ENCODE assay signal across 1 cellular context in the genomic region with DNA sequence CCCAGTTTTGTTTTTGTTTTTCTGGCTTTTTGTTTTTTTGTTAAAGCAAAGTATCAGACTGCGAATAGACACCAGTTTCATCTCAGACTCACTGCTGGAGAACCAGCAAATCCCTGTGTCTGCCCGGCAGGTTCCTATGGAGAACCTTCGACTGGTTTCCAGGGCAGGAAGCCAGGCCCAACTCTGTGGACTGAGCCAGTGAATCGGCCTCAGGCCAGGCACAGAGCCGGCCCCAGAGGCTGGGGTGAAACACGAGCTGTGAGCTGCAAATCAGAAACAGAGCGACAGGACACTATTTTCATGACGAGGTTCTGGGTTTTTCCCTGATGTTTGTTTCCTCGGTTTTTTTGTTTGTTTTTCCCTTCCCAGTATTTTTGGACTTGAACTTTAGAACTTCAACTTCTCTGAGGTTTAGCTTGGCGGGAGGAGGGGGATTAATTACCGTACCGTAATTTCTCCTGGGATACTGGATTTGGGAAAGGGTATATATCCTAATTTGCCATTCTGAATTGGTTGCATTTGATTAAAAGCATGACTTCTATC.
A peak's percentile ranks its signal among the peaks of the same experiment; 100 is the strongest.
TF ChIP-seq lines count a peak whose summit lies in the region.

No MANE protein-coding gene starts in this region.

TF ChIP-seq in K562, 482 proteins besides CTCF, POLR2A, EP300 and RAD21 (continued from another document):
- TF ChIP-seq CHD7 (IDR thresholded peaks at IDR 0.05; ENCODE audit: low read depth, low read length) (no peak), FOXJ2 (tag; IDR thresholded peaks at IDR 0.05) (0 out of 2 replicates have a peak, but pooled peaks have one; percentile 42), ZBTB33 (CRISPR knock-in tag; IDR thresholded peaks at IDR 0.05) (0 out of 2 replicates have a peak, but pooled peaks have one; percentile 32), ZNF12 (CRISPR knock-in tag; IDR thresholded peaks at IDR 0.05) (no peak), ZNF76 (CRISPR knock-in tag; IDR thresholded peaks at IDR 0.05; ENCODE audit: borderline replicate concordance) (no peak), SIN3A (IDR thresholded peaks at IDR 0.05; ENCODE audit: borderline replicate concordance in 2 of 2, control insufficient read depth in 1 of 2, low read depth in 2 of 2, low read length in 2 of 2) (no peak), SRSF3 (IDR thresholded peaks at IDR 0.05; ENCODE audit: insufficient read depth, low read length) (no peak), OTX1 (CRISPR knock-in tag; IDR thresholded peaks at IDR 0.05) (no peak), ZBTB34 (CRISPR knock-in tag; IDR thresholded peaks at IDR 0.05) (no peak), RBBP5 (IDR thresholded peaks at IDR 0.05; ENCODE audit: borderline replicate concordance, insufficient read depth, low read length, poor library complexity, severe bottlenecking) (no peak), ARNT (IDR thresholded peaks at IDR 0.05) (no peak), ZNF586 (CRISPR knock-in tag; conservative IDR thresholded peaks at IDR 0.05) (no peak)
- TF ChIP-seq, protein P1, sequence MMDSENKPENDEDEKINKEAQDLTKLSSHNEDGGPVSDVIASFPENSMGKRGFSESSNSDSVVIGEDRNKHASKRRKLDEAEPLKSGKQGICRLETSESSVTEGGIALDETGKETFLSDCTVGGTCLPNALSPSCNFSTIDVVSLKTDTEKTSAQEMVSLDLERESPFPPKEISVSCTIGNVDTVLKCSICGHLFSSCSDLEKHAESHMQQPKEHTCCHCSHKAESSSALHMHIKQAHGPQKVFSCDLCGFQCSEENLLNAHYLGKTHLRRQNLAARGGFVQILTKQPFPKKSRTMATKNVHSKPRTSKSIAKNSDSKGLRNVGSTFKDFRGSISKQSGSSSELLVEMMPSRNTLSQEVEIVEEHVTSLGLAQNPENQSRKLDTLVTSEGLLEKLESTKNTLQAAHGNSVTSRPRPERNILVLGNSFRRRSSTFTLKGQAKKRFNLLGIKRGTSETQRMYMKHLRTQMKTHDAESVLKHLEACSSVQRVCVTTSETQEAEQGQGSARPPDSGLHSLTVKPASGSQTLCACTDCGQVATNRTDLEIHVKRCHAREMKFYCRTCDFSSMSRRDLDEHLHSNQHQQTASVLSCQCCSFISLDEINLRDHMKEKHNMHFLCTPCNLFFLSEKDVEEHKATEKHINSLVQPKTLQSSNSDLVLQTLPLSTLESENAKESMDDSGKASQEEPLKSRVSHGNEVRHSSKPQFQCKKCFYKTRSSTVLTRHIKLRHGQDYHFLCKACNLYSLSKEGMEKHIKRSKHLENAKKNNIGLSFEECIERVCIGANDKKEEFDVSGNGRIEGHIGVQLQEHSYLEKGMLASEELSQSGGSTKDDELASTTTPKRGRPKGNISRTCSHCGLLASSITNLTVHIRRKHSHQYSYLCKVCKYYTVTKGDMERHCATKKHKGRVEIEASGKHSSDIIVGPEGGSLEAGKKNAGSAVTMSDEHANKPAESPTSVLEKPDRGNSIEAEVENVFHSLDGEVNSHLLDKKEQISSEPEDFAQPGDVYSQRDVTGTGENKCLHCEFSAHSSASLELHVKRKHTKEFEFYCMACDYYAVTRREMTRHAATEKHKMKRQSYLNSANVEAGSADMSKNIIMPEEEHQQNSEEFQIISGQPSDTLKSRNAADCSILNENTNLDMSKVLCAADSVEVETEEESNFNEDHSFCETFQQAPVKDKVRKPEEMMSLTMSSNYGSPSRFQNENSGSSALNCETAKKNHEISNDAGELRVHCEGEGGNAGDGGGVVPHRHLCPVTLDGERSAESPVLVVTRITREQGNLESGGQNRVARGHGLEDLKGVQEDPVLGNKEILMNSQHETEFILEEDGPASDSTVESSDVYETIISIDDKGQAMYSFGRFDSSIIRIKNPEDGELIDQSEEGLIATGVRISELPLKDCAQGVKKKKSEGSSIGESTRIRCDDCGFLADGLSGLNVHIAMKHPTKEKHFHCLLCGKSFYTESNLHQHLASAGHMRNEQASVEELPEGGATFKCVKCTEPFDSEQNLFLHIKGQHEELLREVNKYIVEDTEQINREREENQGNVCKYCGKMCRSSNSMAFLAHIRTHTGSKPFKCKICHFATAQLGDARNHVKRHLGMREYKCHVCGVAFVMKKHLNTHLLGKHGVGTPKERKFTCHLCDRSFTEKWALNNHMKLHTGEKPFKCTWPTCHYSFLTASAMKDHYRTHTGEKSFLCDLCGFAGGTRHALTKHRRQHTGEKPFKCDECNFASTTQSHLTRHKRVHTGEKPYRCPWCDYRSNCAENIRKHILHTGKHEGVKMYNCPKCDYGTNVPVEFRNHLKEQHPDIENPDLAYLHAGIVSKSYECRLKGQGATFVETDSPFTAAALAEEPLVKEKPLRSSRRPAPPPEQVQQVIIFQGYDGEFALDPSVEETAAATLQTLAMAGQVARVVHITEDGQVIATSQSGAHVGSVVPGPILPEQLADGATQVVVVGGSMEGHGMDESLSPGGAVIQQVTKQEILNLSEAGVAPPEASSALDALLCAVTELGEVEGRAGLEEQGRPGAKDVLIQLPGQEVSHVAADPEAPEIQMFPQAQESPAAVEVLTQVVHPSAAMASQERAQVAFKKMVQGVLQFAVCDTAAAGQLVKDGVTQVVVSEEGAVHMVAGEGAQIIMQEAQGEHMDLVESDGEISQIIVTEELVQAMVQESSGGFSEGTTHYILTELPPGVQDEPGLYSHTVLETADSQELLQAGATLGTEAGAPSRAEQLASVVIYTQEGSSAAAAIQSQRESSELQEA (IDR thresholded peaks at IDR 0.05; ENCODE audit: low read depth) = no peak
